ENCODE assay signal across 22 cellular contexts in the genomic region with DNA sequence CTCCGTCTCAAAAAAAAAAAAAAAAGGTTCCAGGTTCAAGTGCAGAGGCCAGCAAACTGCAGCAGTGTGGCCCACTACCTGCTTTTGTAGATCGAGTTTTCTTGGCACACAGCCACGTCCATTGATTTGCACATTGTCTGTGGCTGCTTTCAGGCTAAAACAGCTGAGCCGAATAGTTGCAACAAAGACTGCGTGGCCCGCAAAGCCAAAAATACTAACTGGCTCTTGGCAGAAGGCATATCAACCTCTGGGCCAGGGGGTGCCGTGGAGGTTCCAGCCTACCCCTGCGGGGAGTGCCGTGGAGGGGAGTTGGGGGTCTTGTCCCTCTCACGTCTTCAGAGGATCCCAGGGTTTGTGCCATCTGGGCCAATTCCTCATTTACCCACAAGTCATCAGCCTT.
"Had no signal": no experiment of that assay in that cellular context is flagged by ENCODE, and none has a peak within 500 bp of the region (broad histone marks: within the 10 kb centered on the region; RNA-seq: fewer than 3 reads in every experiment).

No MANE protein-coding gene starts in this region.

- H3K4me3 ChIP-seq: body of pancreas, left lung, skin epidermis, tibial nerve, uterus had no signal

- H3K9me3 ChIP-seq: body of pancreas, left lung, tibial nerve, uterus had no signal

- H2AFZ ChIP-seq: parathyroid adenoma had no signal

- H3K36me3 ChIP-seq: uterus had no signal

- H3K27me3 ChIP-seq: body of pancreas, foreskin keratinocyte, left lung, tibial nerve, uterus had no signal

- H3K79me2 ChIP-seq: parathyroid adenoma had no signal

- H3K9ac ChIP-seq: parathyroid adenoma had no signal

- ATAC-seq: activated T-cell treated with anti-CD3 and anti-CD28 coated beads, Interleukin-2, amount 50 U/mL, for 72 hours; body of pancreas; foreskin keratinocyte; left lung; natural killer cell; right cardiac atrium; stimulated activated effector memory CD8-positive, alpha-beta T cell treated with anti-CD3 and anti-CD28 coated beads, Interleukin-12 subunit alpha, Interleukin-12 subunit beta, amount 100 ng/mL, for 72 hours; stimulated activated naive CD8-positive, alpha-beta T cell treated with anti-CD3 and anti-CD28 coated beads, Interleukin-15, amount 100 ng/mL, for 72 hours had no signal

- H3K27ac ChIP-seq: body of pancreas, foreskin keratinocyte, left lung, parathyroid adenoma, skin epidermis, tibial nerve, uterus, VCaP had no signal

- H3K4me1 ChIP-seq: body of pancreas, foreskin keratinocyte, left lung, parathyroid adenoma, tibial nerve, uterus had no signal

- DNase-seq: activated CD4-positive, alpha-beta T cell treated with anti-CD3 and anti-CD28 coated beads, Interleukin-2, amount 50 U/mL, for 1 hour; activated CD4-positive, CD25-positive, alpha-beta regulatory T cell treated with anti-CD3 and anti-CD28 coated beads, Interleukin-2, amount 50 U/mL, for 72 hours; activated gamma-delta T cell; activated T-cell treated with anti-CD3 and anti-CD28 coated beads, Interleukin-2, amount 50 U/mL, for 72 hours; anterior cingulate cortex; caudate nucleus; effector memory CD4-positive, alpha-beta T cell; foreskin keratinocyte; left lung; mammary epithelial cell; midbrain; natural killer cell; right cardiac atrium; stimulated activated CD4-positive, alpha-beta T cell treated with anti-CD3 and anti-CD28 coated beads, Interleukin-1b, Interleukin-23, amount 100 ng/mL, for 48 hours; stimulated activated naive CD8-positive, alpha-beta T cell treated with anti-CD3 and anti-CD28 coated beads, Interleukin-15, amount 100 ng/mL, for 72 hours; uterus had no signal
